ENCODE assay signal across 24 cellular contexts in the genomic region with DNA sequence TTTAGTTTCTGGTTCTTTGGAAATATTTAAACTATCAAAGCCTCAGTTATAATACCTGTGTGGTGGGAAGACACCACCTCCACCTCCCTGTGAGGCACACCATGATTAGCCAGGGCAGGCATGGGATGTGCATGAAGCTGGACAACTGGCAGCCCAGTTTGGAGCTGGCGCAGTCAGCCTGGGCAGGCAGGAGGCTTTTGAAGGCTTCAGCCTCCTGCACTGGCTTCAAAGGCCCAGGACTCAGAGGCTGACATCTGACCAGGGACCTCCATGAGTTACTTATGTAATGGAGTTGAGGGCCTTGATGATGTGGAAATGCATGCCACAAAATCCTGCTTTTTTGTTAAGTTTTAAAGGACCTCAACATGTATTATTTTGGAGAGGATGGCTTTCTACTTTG. TPM values are rescaled to one million over a fixed set of nuclear protein-coding genes. Genes with fewer than 3 reads are reported as not detected.
DNase-seq lines count a peak whose midpoint lies in the region; ATAC-seq and TF ChIP-seq lines count a peak whose summit lies in the region.
"Had no signal": no experiment of that assay in that cellular context is flagged by ENCODE, and none has a peak within 500 bp of the region (broad histone marks: within the 10 kb centered on the region; RNA-seq: fewer than 3 reads in every experiment).

No MANE protein-coding gene starts in this region.

- intact Hi-C loops in lower lobe of right lung (cut with DNase I) (no loop called here), sciatic nerve (cut with DNase I) (no loop called here)

- peaks cover 7% of the 10 kb centered on the region for H3K9me3 Mint-ChIP-seq in chondrocyte (ENCODE audit: low read depth)

- no peaks in the 10 kb centered on the region for H3K27me3 Mint-ChIP-seq in chondrocyte (ENCODE audit: low read depth)

- H3K9me3 ChIP-seq in lower lobe of right lung, result no peaks in the 10 kb centered on the region
- H3K9me3 ChIP-seq: A549, BE2C had no signal

- in situ Hi-C loops in G401 (cut with HindIII; ENCODE audit: low sequenced_read_pairs), result no loop called here

- no peak overlapping the region for H3K4me3 ChIP-seq in lower lobe of right lung
- H3K4me3 ChIP-seq: A549; BLaER1 treated with 17β-estradiol and CSF1 and Interleukin-3, amounts not matched to agents 10 nM and 100 nM; GM23248 had no signal

- H3K27me3 ChIP-seq in lower lobe of right lung (ENCODE audit: low read depth), result no peaks in the 10 kb centered on the region
- H3K27me3 ChIP-seq: BE2C; BLaER1 treated with 17β-estradiol and CSF1 and Interleukin-3, amounts not matched to agents 10 nM and 100 nM had no signal

- H3K4me3 Mint-ChIP-seq in chondrocyte (ENCODE audit: unreplicated experiment), result no peak overlapping the region
- H3K4me3 Mint-ChIP-seq: CD14-positive monocyte; CD4-positive, alpha-beta T cell; CD8-positive, alpha-beta memory T cell had no signal

- DNase-seq in G401 (ENCODE audit: low spot score) (peak; percentile 38), chondrocyte (ENCODE audit: low spot score) (peak; percentile 43), lower lobe of right lung (peak; percentile 23), sciatic nerve (ENCODE audit: low spot score) (peak; percentile 22), NOMO-1 (lab: John Stamatoyannopoulos, UW; ENCODE audit: unreplicated experiment in 2 of 2) (no peak), OCI-M1 (lab: John Stamatoyannopoulos, UW) (no peak)
- DNase-seq: 8988T; ACHN; AML-193; BE2C; CD4-positive, alpha-beta T cell; CD8-positive, alpha-beta memory T cell; DMS 273 treated with DMSO at 0.1 percent for 48 hours; DMS79; EL; GF-D8; GM23248; H7 had no signal

- peaks cover 9% of the 10 kb centered on the region for H3K36me3 Mint-ChIP-seq in chondrocyte (ENCODE audit: low read depth)
- H3K36me3 Mint-ChIP-seq: CD14-positive monocyte; CD8-positive, alpha-beta memory T cell had no signal

- no peak overlapping the region for H3K27ac ChIP-seq in lower lobe of right lung
- H3K27ac ChIP-seq: A549; BLaER1 treated with 17β-estradiol and CSF1 and Interleukin-3, amounts not matched to agents 10 nM and 100 nM; GM23248 had no signal

- TF ChIP-seq CTCF in chondrocyte (IDR thresholded peaks at IDR 0.05), result no peak
- no peak for TF ChIP-seq CTCF in lower lobe of right lung (IDR thresholded peaks at IDR 0.05)

- no peaks in the 10 kb centered on the region for H3K4me1 ChIP-seq in lower lobe of right lung
- H3K4me1 ChIP-seq: A549 had no signal

- no peaks in the 10 kb centered on the region for H3K36me3 ChIP-seq in lower lobe of right lung

- no peak overlapping the region for H3K27ac Mint-ChIP-seq in chondrocyte (ENCODE audit: unreplicated experiment)
- H3K27ac Mint-ChIP-seq: CD14-positive monocyte; CD4-positive, alpha-beta T cell; CD8-positive, alpha-beta memory T cell had no signal

- H3K4me1 Mint-ChIP-seq in chondrocyte (ENCODE audit: low read depth), result no peaks in the 10 kb centered on the region
- H3K4me1 Mint-ChIP-seq: CD14-positive monocyte; CD8-positive, alpha-beta memory T cell had no signal

- ATAC-seq in lower lobe of right lung, result no peak
- ATAC-seq in sciatic nerve, result no peak
- no peak for ATAC-seq in GM18867 (IDR thresholded peaks at IDR 0.05; ENCODE audit: unreplicated experiment)
- no peak for ATAC-seq in GM21529 (IDR thresholded peaks at IDR 0.05; ENCODE audit: unreplicated experiment)
- ATAC-seq: A549, HCT116 had no signal

RNA-seq across cellular contexts. Expression of gene C14orf132, which starts 30.3 kb away (rescaled TPM):
- total RNA-seq in G401 (2014; rRNA removed; shearing (Covaris generic)), result 0.37 and 2.6 TPM in 2 replicates
- total RNA-seq in chondrocyte (33.0 to 99.3 TPM (median 33.2 TPM) in 3 replicates), lower lobe of right lung (44.8 TPM), sciatic nerve (18.7 TPM)

Comparison
In these comparisons a context has a peak if more than half of its experiments do, and no peak if none do; other contexts are left out.
1. DNase-seq: peak in G401 (single experiment), chondrocyte (single experiment), lower lobe of right lung (single experiment) and sciatic nerve (single experiment); none in NOMO-1 (0 of 2) and OCI-M1 (single experiment).